Comparison of ENCODE assay signal across 1 cellular context in genomic region chr19:11483176-11484111, GRCh38.
A peak's percentile ranks its signal among the peaks of the same experiment; 100 is the strongest.
TF ChIP-seq lines count a peak whose summit lies in the region.

No MANE protein-coding gene starts in this region.

TF ChIP-seq in GM23338, 12 proteins besides CTCF, POLR2A, EP300 and RAD21:
- TF ChIP-seq STAT1 (IDR thresholded peaks at IDR 0.05; ENCODE audit: unreplicated experiment): no peak
- peak; percentile 17; the same call in 1 of the 2 replicates for TF ChIP-seq POLR2AphosphoS5 (IDR thresholded peaks at IDR 0.05; ENCODE audit: low read depth)
- no peak for TF ChIP-seq CREB1 (CRISPR knock-in tag; IDR thresholded peaks at IDR 0.05; ENCODE audit: low read depth)
